17 cellular contexts compared by ENCODE assay signal in genomic region chr19:11066326-11066725, GRCh38. TPM values are rescaled to one million over a fixed set of nuclear protein-coding genes. Genes with fewer than 3 reads are reported as not detected.
DNase-seq lines count a peak whose midpoint lies in the region; ATAC-seq and TF ChIP-seq lines count a peak whose summit lies in the region.
"Had no signal": no experiment of that assay in that cellular context is flagged by ENCODE, and none has a peak within 500 bp of the region (broad histone marks: within the 10 kb centered on the region; RNA-seq: fewer than 3 reads in every experiment).

No MANE protein-coding gene starts in this region.

- DNase-seq in cardiac muscle cell (ENCODE audit: low read depth in 1 of 2, low spot score in 1 of 2), result no peak
- DNase-seq in left ventricle myocardium inferior, result no peak
- peak; percentile 9 for DNase-seq in epidermal melanocyte (ENCODE audit: insufficient read length, low spot score)
- DNase-seq in nephron progenitor cell, result no peak
- DNase-seq in progenitor cell of endocrine pancreas (ENCODE audit: low spot score, unreplicated experiment), result no peak
- DNase-seq in activated naive CD8-positive, alpha-beta T cell treated with anti-CD3 and anti-CD28 coated beads for 36 hours, result no peak
- DNase-seq: C1 segment of cervical spinal cord; Calu3; CD4-positive, alpha-beta T cell; DMS 273 treated with DMSO at 0.1 percent for 48 hours; GOT3; HCEC 1CT; HFFc6 had no signal

- TF ChIP-seq CTCF in cardiac muscle cell (IDR thresholded peaks at IDR 0.05; ENCODE audit: low read depth, low read length) (no peak), left ventricle myocardium inferior (IDR thresholded peaks at IDR 0.05; ENCODE audit: borderline replicate concordance) (no peak), nephron progenitor cell (IDR thresholded peaks at IDR 0.05) (no peak), progenitor cell of endocrine pancreas (IDR thresholded peaks at IDR 0.05; ENCODE audit: unreplicated experiment) (no peak)

- H3K27ac Mint-ChIP-seq in nephron progenitor cell (peak overlapping the region; percentile 51), progenitor cell of endocrine pancreas (peak overlapping the region; percentile 59)
- H3K27ac Mint-ChIP-seq in activated naive CD8-positive, alpha-beta T cell treated with anti-CD3 and anti-CD28 coated beads for 36 hours, result no peak overlapping the region
- H3K27ac Mint-ChIP-seq: B cell; CD4-positive, alpha-beta T cell; HFFc6 had no signal

- H3K27me3 Mint-ChIP-seq in nephron progenitor cell (ENCODE audit: low read depth, poor library complexity), result peaks cover 6% of the 10 kb centered on the region
- no peaks in the 10 kb centered on the region for H3K27me3 Mint-ChIP-seq in progenitor cell of endocrine pancreas
- H3K27me3 Mint-ChIP-seq in activated naive CD8-positive, alpha-beta T cell treated with anti-CD3 and anti-CD28 coated beads for 36 hours, result no peaks in the 10 kb centered on the region
- H3K27me3 Mint-ChIP-seq: B cell; CD4-positive, alpha-beta T cell had no signal

- no peaks in the 10 kb centered on the region for H3K36me3 ChIP-seq in cardiac muscle cell
- H3K36me3 ChIP-seq in left ventricle myocardium inferior, result peaks cover 32% of the 10 kb centered on the region

- H3K36me3 Mint-ChIP-seq in nephron progenitor cell (ENCODE audit: low read depth) (peaks cover 65% of the 10 kb centered on the region), progenitor cell of endocrine pancreas (ENCODE audit: insufficient read depth) (peaks cover 29% of the 10 kb centered on the region)
- H3K36me3 Mint-ChIP-seq in activated naive CD8-positive, alpha-beta T cell treated with anti-CD3 and anti-CD28 coated beads for 36 hours, result peaks cover 20% of the 10 kb centered on the region

- H3K27ac ChIP-seq in cardiac muscle cell (peak overlapping the region; percentile 39), left ventricle myocardium inferior (replicated peaks) (no peak overlapping the region)
- H3K27ac ChIP-seq: HL-60 had no signal

- H3K27me3 ChIP-seq in cardiac muscle cell, result no peaks in the 10 kb centered on the region
- H3K27me3 ChIP-seq in left ventricle myocardium inferior (ENCODE audit: low read depth), result no peaks in the 10 kb centered on the region

- H3K4me1 ChIP-seq in cardiac muscle cell (ENCODE audit: low read depth) (no peaks in the 10 kb centered on the region), left ventricle myocardium inferior (no peaks in the 10 kb centered on the region)

- H3K9me3 Mint-ChIP-seq in nephron progenitor cell (peaks cover 14% of the 10 kb centered on the region), progenitor cell of endocrine pancreas (ENCODE audit: low read depth) (no peaks in the 10 kb centered on the region)
- peaks cover 4% of the 10 kb centered on the region for H3K9me3 Mint-ChIP-seq in activated naive CD8-positive, alpha-beta T cell treated with anti-CD3 and anti-CD28 coated beads for 36 hours
- H3K9me3 Mint-ChIP-seq: CD4-positive, alpha-beta T cell; HFFc6 had no signal

- H3K9me3 ChIP-seq in cardiac muscle cell (ENCODE audit: low read depth), result no peaks in the 10 kb centered on the region
- no peaks in the 10 kb centered on the region for H3K9me3 ChIP-seq in left ventricle myocardium inferior (replicated peaks)

- H3K4me1 Mint-ChIP-seq in nephron progenitor cell, result peaks cover 17% of the 10 kb centered on the region
- H3K4me1 Mint-ChIP-seq in progenitor cell of endocrine pancreas (ENCODE audit: low read depth), result no peaks in the 10 kb centered on the region
- H3K4me1 Mint-ChIP-seq in activated naive CD8-positive, alpha-beta T cell treated with anti-CD3 and anti-CD28 coated beads for 36 hours, result no peaks in the 10 kb centered on the region
- H3K4me1 Mint-ChIP-seq: B cell had no signal

- ATAC-seq in GM18861 (IDR thresholded peaks at IDR 0.05; ENCODE audit: unreplicated experiment) (no peak), GM21528 (IDR thresholded peaks at IDR 0.05; ENCODE audit: low FRiP score, unreplicated experiment) (no peak)

- intact Hi-C loops in left ventricle myocardium inferior (cut with micrococcal nuclease), result no loop called here

- H3K4me3 ChIP-seq in cardiac muscle cell, result no peak overlapping the region
- no peak overlapping the region for H3K4me3 ChIP-seq in left ventricle myocardium inferior

- H3K4me3 Mint-ChIP-seq in nephron progenitor cell, result no peak overlapping the region
- no peak overlapping the region for H3K4me3 Mint-ChIP-seq in progenitor cell of endocrine pancreas (ENCODE audit: low read depth)
- H3K4me3 Mint-ChIP-seq in activated naive CD8-positive, alpha-beta T cell treated with anti-CD3 and anti-CD28 coated beads for 36 hours, result no peak overlapping the region
- H3K4me3 Mint-ChIP-seq: B cell; CD4-positive, alpha-beta T cell; HFFc6 had no signal

RNA-seq across cellular contexts. Expression of gene LDLR, which starts 22.9 kb away (rescaled TPM):
- total RNA-seq in cardiac muscle cell (98.6 and 120 TPM in 2 replicates), left ventricle myocardium inferior (8.2 TPM), progenitor cell of endocrine pancreas (67.3 and 73.2 TPM in 2 replicates)
- polyA plus RNA-seq in cardiac muscle cell, result 57.8 and 107 TPM in 2 replicates
- total RNA-seq in activated naive CD8-positive, alpha-beta T cell treated with anti-CD3 and anti-CD28 coated beads for 36 hours, result 10 to 100 TPM; 67.3 to 68.8 TPM
